ENCODE assay signal across 1 cellular context in the genomic region with DNA sequence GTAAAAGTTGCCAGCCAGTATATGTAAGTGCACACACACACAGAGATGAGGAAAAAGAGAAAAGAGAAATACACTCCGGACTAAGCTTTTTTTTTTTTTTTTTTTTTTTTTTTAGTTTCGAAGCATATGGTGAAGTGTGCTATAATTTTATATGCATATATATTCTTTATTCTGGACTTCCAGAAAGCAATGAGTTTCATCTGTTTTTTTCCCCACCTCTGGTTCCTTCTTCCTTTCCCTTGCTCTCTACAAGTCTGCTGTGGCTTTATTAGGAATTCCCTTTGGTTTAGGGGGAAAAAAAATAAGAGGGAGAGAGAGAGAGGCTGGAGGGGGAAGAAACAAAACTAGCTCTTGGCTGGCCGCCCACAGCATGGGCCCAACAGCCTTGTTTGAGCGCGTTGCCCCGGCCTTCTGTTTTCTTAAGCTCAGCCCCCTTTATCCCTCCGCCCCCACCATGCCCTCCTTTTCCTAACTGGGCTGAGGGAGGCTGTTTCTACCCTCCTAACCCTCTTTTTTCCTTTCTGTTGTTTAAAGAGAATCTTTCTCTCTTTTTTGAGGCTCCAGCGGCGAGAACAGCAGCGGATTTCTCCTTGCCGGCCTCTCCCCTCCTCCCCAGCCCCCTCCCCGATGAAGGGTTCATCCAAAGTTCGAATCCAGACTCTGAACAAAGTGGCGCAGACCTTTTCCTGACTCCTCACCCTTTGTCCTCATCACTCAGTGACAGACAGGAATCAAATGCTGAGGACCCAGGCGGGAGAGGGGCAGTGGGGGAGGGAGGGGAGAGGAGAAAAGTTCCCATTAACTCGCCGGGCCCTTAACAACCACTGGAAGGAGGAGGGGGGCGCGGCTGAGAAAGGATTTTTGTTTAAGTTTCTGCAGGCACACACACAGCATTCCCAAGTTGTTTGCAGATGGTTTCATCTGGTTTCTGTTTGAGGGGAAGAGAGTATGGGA.
TF ChIP-seq lines count a peak whose summit lies in the region.

No MANE protein-coding gene starts in this region.

TF ChIP-seq in GM23338, 12 proteins besides CTCF, POLR2A, EP300 and RAD21 (continued from another document):
- TF ChIP-seq, protein P1, sequence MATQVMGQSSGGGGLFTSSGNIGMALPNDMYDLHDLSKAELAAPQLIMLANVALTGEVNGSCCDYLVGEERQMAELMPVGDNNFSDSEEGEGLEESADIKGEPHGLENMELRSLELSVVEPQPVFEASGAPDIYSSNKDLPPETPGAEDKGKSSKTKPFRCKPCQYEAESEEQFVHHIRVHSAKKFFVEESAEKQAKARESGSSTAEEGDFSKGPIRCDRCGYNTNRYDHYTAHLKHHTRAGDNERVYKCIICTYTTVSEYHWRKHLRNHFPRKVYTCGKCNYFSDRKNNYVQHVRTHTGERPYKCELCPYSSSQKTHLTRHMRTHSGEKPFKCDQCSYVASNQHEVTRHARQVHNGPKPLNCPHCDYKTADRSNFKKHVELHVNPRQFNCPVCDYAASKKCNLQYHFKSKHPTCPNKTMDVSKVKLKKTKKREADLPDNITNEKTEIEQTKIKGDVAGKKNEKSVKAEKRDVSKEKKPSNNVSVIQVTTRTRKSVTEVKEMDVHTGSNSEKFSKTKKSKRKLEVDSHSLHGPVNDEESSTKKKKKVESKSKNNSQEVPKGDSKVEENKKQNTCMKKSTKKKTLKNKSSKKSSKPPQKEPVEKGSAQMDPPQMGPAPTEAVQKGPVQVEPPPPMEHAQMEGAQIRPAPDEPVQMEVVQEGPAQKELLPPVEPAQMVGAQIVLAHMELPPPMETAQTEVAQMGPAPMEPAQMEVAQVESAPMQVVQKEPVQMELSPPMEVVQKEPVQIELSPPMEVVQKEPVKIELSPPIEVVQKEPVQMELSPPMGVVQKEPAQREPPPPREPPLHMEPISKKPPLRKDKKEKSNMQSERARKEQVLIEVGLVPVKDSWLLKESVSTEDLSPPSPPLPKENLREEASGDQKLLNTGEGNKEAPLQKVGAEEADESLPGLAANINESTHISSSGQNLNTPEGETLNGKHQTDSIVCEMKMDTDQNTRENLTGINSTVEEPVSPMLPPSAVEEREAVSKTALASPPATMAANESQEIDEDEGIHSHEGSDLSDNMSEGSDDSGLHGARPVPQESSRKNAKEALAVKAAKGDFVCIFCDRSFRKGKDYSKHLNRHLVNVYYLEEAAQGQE (IDR thresholded peaks at IDR 0.05; ENCODE audit: unreplicated experiment), result no peak
- TF ChIP-seq ZNF114 (CRISPR knock-in tag; IDR thresholded peaks at IDR 0.05) (no peak), EZH2 (IDR thresholded peaks at IDR 0.05; ENCODE audit: low read depth, unreplicated experiment) (no peak), CREB1 (CRISPR knock-in tag; IDR thresholded peaks at IDR 0.05; ENCODE audit: low read depth) (no peak), STAT1 (IDR thresholded peaks at IDR 0.05; ENCODE audit: unreplicated experiment) (no peak), JUNB (IDR thresholded peaks at IDR 0.05; ENCODE audit: unreplicated experiment) (no peak), NANOG (IDR thresholded peaks at IDR 0.05; ENCODE audit: borderline replicate concordance) (no peak), ZNF331 (CRISPR knock-in tag; IDR thresholded peaks at IDR 0.05; ENCODE audit: low read depth) (no peak)
- TF ChIP-seq, protein P2, sequence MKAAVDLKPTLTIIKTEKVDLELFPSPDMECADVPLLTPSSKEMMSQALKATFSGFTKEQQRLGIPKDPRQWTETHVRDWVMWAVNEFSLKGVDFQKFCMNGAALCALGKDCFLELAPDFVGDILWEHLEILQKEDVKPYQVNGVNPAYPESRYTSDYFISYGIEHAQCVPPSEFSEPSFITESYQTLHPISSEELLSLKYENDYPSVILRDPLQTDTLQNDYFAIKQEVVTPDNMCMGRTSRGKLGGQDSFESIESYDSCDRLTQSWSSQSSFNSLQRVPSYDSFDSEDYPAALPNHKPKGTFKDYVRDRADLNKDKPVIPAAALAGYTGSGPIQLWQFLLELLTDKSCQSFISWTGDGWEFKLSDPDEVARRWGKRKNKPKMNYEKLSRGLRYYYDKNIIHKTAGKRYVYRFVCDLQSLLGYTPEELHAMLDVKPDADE (IDR thresholded peaks at IDR 0.05), result no peak
